In the genomic region with DNA sequence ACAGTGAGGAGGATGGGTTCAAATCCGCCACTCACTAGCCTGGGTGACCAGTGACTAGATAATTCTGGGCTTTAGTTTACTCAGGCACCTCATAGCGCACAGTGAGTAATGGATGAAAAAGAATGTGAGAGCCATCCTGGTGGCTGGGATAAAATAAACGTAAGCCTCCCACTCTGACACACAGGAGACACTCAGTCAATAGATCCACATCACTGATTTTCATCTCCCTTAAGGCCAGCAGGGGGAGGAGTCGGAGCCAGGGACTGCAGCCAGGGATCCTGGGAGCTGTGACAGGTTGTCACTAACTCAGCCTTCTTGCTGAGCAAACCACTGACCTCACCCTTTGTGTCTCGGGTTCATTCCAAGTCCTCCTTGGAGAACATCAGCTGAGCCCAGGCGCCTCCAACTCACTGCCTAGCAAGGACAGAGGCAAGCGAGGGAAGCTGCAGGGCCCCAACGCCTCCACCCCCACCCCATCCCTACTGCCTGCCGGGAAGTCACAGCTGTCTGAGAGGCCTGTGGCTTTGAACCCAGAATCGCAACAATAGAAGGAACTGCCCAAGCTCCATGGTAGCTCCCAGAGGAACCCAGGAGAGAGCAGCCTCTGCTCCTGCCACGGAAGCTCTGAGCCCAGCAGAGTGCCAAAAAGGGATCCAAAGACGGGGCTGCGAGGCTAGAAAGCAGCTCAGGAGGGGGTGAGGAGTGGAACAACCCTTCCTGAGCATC, we compare ENCODE assay signal across 1 cellular context.
A peak's percentile ranks its signal among the peaks of the same experiment; 100 is the strongest.
TF ChIP-seq lines count a peak whose summit lies in the region.

No MANE protein-coding gene starts in this region.

TF ChIP-seq in K562, 482 proteins besides CTCF, POLR2A, EP300 and RAD21 (continued from another document and continues in another):
- TF ChIP-seq MAZ (CRISPR knock-in tag; conservative IDR thresholded peaks at IDR 0.05 in 1 of 2, IDR thresholded peaks at IDR 0.05 in 1 of 2), result peak in 1 of 2 experiments; percentile 40; a peak in 1 of 4 replicates
- TF ChIP-seq ZBTB17 (CRISPR knock-in tag; IDR thresholded peaks at IDR 0.05), result no peak
- TF ChIP-seq, protein P1, sequence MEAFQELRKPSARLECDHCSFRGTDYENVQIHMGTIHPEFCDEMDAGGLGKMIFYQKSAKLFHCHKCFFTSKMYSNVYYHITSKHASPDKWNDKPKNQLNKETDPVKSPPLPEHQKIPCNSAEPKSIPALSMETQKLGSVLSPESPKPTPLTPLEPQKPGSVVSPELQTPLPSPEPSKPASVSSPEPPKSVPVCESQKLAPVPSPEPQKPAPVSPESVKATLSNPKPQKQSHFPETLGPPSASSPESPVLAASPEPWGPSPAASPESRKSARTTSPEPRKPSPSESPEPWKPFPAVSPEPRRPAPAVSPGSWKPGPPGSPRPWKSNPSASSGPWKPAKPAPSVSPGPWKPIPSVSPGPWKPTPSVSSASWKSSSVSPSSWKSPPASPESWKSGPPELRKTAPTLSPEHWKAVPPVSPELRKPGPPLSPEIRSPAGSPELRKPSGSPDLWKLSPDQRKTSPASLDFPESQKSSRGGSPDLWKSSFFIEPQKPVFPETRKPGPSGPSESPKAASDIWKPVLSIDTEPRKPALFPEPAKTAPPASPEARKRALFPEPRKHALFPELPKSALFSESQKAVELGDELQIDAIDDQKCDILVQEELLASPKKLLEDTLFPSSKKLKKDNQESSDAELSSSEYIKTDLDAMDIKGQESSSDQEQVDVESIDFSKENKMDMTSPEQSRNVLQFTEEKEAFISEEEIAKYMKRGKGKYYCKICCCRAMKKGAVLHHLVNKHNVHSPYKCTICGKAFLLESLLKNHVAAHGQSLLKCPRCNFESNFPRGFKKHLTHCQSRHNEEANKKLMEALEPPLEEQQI (IDR thresholded peaks at IDR 0.05), result no peak
- TF ChIP-seq NCOA2 (IDR thresholded peaks at IDR 0.05; ENCODE audit: partially characterized antibody in 2 of 2), result no peak
- no peak for TF ChIP-seq FIP1L1 (IDR thresholded peaks at IDR 0.05; ENCODE audit: low read depth, low read length, poor library complexity, severe bottlenecking)
- TF ChIP-seq CTBP1 (IDR thresholded peaks at IDR 0.05; ENCODE audit: borderline replicate concordance), result peak; percentile 90
- no peak for TF ChIP-seq HNRNPH1 (optimal IDR thresholded peaks at IDR 0.05; ENCODE audit: low read depth, low read length)
- TF ChIP-seq, protein P2, sequence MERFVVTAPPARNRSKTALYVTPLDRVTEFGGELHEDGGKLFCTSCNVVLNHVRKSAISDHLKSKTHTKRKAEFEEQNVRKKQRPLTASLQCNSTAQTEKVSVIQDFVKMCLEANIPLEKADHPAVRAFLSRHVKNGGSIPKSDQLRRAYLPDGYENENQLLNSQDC (CRISPR knock-in tag; IDR thresholded peaks at IDR 0.05), result no peak
- TF ChIP-seq CBX5 (IDR thresholded peaks at IDR 0.05; ENCODE audit: borderline replicate concordance, low read depth), result no peak
- TF ChIP-seq, protein P3, sequence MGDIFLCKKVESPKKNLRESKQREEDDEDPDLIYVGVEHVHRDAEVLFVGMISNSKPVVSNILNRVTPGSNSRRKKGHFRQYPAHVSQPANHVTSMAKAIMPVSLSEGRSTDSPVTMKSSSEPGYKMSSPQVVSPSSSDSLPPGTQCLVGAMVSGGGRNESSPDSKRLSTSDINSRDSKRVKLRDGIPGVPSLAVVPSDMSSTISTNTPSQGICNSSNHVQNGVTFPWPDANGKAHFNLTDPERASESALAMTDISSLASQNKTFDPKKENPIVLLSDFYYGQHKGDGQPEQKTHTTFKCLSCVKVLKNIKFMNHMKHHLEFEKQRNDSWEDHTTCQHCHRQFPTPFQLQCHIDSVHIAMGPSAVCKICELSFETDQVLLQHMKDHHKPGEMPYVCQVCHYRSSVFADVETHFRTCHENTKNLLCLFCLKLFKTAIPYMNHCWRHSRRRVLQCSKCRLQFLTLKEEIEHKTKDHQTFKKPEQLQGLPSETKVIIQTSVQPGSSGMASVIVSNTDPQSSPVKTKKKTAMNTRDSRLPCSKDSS (IDR thresholded peaks at IDR 0.05; ENCODE audit: low read depth, partially characterized antibody), result no peak
- peak; percentile 43 for TF ChIP-seq BRD9 (IDR thresholded peaks at IDR 0.05; ENCODE audit: low read depth, partially characterized antibody)
- no peak for TF ChIP-seq PYGO2 (tag; IDR thresholded peaks at IDR 0.05)
- TF ChIP-seq, protein P4, sequence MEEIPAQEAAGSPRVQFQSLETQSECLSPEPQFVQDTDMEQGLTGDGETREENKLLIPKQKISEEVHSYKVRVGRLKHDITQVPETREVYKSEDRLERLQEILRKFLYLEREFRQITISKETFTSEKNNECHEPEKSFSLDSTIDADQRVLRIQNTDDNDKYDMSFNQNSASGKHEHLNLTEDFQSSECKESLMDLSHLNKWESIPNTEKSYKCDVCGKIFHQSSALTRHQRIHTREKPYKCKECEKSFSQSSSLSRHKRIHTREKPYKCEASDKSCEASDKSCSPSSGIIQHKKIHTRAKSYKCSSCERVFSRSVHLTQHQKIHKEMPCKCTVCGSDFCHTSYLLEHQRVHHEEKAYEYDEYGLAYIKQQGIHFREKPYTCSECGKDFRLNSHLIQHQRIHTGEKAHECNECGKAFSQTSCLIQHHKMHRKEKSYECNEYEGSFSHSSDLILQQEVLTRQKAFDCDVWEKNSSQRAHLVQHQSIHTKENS (CRISPR knock-in tag; IDR thresholded peaks at IDR 0.05), result no peak
- TF ChIP-seq, protein P5, sequence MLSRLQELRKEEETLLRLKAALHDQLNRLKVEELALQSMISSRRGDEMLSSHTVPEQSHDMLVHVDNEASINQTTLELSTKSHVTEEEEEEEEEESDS (CRISPR knock-in tag; IDR thresholded peaks at IDR 0.05), result no peak
- 0 out of 4 replicates have a peak, but pooled peaks of 1 of the 2 experiments have one; percentile 17 for TF ChIP-seq NONO (IDR thresholded peaks at IDR 0.05; ENCODE audit: low read depth in 2 of 2, low read length in 1 of 2)
- TF ChIP-seq HNRNPL (IDR thresholded peaks at IDR 0.05; ENCODE audit: low read depth, low read length), result no peak
- no peak for TF ChIP-seq RBM17 (IDR thresholded peaks at IDR 0.05; ENCODE audit: borderline replicate concordance, low read depth, low read length)
- TF ChIP-seq HMG20B (CRISPR knock-in tag; IDR thresholded peaks at IDR 0.05), result no peak
- no peak for TF ChIP-seq NUFIP1 (IDR thresholded peaks at IDR 0.05; ENCODE audit: partially characterized antibody)
- TF ChIP-seq ETV6 (IDR thresholded peaks at IDR 0.05; ENCODE audit: borderline replicate concordance in 1 of 2, low read depth in 2 of 2, low read length in 1 of 2), result no peak
- TF ChIP-seq ETV6 (CRISPR knock-in tag; IDR thresholded peaks at IDR 0.05; ENCODE audit: borderline replicate concordance), result no peak
- TF ChIP-seq BRF1 (IDR thresholded peaks at IDR 0.05; ENCODE audit: borderline replicate concordance, extremely low read depth, insufficient read length), result no peak
- no peak for TF ChIP-seq ZNF551 (CRISPR knock-in tag; IDR thresholded peaks at IDR 0.05)
- TF ChIP-seq, protein P6, sequence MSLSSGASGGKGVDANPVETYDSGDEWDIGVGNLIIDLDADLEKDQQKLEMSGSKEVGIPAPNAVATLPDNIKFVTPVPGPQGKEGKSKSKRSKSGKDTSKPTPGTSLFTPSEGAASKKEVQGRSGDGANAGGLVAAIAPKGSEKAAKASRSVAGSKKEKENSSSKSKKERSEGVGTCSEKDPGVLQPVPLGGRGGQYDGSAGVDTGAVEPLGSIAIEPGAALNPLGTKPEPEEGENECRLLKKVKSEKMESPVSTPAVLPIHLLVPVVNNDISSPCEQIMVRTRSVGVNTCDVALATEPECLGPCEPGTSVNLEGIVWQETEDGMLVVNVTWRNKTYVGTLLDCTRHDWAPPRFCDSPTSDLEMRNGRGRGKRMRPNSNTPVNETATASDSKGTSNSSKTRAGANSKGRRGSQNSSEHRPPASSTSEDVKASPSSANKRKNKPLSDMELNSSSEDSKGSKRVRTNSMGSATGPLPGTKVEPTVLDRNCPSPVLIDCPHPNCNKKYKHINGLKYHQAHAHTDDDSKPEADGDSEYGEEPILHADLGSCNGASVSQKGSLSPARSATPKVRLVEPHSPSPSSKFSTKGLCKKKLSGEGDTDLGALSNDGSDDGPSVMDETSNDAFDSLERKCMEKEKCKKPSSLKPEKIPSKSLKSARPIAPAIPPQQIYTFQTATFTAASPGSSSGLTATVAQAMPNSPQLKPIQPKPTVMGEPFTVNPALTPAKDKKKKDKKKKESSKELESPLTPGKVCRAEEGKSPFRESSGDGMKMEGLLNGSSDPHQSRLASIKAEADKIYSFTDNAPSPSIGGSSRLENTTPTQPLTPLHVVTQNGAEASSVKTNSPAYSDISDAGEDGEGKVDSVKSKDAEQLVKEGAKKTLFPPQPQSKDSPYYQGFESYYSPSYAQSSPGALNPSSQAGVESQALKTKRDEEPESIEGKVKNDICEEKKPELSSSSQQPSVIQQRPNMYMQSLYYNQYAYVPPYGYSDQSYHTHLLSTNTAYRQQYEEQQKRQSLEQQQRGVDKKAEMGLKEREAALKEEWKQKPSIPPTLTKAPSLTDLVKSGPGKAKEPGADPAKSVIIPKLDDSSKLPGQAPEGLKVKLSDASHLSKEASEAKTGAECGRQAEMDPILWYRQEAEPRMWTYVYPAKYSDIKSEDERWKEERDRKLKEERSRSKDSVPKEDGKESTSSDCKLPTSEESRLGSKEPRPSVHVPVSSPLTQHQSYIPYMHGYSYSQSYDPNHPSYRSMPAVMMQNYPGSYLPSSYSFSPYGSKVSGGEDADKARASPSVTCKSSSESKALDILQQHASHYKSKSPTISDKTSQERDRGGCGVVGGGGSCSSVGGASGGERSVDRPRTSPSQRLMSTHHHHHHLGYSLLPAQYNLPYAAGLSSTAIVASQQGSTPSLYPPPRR (CRISPR knock-in tag; IDR thresholded peaks at IDR 0.05; ENCODE audit: borderline replicate concordance), result no peak
- TF ChIP-seq U2AF1 (optimal IDR thresholded peaks at IDR 0.05; ENCODE audit: low read depth, low read length), result no peak
- TF ChIP-seq FOXJ2 (tag; IDR thresholded peaks at IDR 0.05), result no peak
- TF ChIP-seq ZNF445 (CRISPR knock-in tag; IDR thresholded peaks at IDR 0.05; ENCODE audit: low read depth), result no peak
- TF ChIP-seq PHTF2 (CRISPR knock-in tag; IDR thresholded peaks at IDR 0.05), result no peak
- TF ChIP-seq, protein P7, sequence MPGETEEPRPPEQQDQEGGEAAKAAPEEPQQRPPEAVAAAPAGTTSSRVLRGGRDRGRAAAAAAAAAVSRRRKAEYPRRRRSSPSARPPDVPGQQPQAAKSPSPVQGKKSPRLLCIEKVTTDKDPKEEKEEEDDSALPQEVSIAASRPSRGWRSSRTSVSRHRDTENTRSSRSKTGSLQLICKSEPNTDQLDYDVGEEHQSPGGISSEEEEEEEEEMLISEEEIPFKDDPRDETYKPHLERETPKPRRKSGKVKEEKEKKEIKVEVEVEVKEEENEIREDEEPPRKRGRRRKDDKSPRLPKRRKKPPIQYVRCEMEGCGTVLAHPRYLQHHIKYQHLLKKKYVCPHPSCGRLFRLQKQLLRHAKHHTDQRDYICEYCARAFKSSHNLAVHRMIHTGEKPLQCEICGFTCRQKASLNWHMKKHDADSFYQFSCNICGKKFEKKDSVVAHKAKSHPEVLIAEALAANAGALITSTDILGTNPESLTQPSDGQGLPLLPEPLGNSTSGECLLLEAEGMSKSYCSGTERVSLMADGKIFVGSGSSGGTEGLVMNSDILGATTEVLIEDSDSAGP (CRISPR knock-in tag; IDR thresholded peaks at IDR 0.05), result no peak
- no peak for TF ChIP-seq ETV1 (tag; conservative IDR thresholded peaks at IDR 0.05; ENCODE audit: low read depth)
- peak; percentile 41 for TF ChIP-seq ZFP36 (IDR thresholded peaks at IDR 0.05; ENCODE audit: low read depth, low read length, partially characterized antibody)
- TF ChIP-seq ZFP30 (CRISPR knock-in tag; IDR thresholded peaks at IDR 0.05; ENCODE audit: borderline replicate concordance), result no peak
- TF ChIP-seq ZC3H8 (IDR thresholded peaks at IDR 0.05), result no peak
- TF ChIP-seq, protein P8, sequence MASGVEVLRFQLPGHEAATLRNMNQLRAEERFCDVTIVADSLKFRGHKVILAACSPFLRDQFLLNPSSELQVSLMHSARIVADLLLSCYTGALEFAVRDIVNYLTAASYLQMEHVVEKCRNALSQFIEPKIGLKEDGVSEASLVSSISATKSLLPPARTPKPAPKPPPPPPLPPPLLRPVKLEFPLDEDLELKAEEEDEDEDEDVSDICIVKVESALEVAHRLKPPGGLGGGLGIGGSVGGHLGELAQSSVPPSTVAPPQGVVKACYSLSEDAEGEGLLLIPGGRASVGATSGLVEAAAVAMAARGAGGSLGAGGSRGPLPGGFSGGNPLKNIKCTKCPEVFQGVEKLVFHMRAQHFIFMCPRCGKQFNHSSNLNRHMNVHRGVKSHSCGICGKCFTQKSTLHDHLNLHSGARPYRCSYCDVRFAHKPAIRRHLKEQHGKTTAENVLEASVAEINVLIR (CRISPR knock-in tag; IDR thresholded peaks at IDR 0.05), result no peak
- TF ChIP-seq EWSR1 (IDR thresholded peaks at IDR 0.05; ENCODE audit: borderline replicate concordance, low read depth, partially characterized antibody), result no peak
- no peak for TF ChIP-seq PTBP1 (IDR thresholded peaks at IDR 0.05; ENCODE audit: low read depth, low read length)
- TF ChIP-seq ZNF133 (CRISPR knock-in tag; IDR thresholded peaks at IDR 0.05), result no peak
- TF ChIP-seq RUNX1 (IDR thresholded peaks at IDR 0.05; ENCODE audit: low read depth), result no peak
- peak; percentile 80; the same call in 1 of the 2 replicates for TF ChIP-seq ESRRA (IDR thresholded peaks at IDR 0.05; ENCODE audit: borderline replicate concordance, low read depth)
- TF ChIP-seq, protein P9, sequence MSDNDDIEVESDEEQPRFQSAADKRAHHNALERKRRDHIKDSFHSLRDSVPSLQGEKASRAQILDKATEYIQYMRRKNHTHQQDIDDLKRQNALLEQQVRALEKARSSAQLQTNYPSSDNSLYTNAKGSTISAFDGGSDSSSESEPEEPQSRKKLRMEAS (CRISPR knock-in tag; IDR thresholded peaks at IDR 0.05), result no peak
- no peak for TF ChIP-seq TCFL5 (CRISPR knock-in tag; conservative IDR thresholded peaks at IDR 0.05)
- 0 out of 2 replicates have a peak, but pooled peaks have one; percentile 11 for TF ChIP-seq CREB1 (IDR thresholded peaks at IDR 0.05)
- TF ChIP-seq CREB1 (CRISPR knock-in tag; IDR thresholded peaks at IDR 0.05), result no peak
- TF ChIP-seq CBX8 (IDR thresholded peaks at IDR 0.05; ENCODE audit: borderline replicate concordance, extremely low read depth, low read depth, low read length, poor library complexity, severe bottlenecking), result no peak
- TF ChIP-seq, protein P10, sequence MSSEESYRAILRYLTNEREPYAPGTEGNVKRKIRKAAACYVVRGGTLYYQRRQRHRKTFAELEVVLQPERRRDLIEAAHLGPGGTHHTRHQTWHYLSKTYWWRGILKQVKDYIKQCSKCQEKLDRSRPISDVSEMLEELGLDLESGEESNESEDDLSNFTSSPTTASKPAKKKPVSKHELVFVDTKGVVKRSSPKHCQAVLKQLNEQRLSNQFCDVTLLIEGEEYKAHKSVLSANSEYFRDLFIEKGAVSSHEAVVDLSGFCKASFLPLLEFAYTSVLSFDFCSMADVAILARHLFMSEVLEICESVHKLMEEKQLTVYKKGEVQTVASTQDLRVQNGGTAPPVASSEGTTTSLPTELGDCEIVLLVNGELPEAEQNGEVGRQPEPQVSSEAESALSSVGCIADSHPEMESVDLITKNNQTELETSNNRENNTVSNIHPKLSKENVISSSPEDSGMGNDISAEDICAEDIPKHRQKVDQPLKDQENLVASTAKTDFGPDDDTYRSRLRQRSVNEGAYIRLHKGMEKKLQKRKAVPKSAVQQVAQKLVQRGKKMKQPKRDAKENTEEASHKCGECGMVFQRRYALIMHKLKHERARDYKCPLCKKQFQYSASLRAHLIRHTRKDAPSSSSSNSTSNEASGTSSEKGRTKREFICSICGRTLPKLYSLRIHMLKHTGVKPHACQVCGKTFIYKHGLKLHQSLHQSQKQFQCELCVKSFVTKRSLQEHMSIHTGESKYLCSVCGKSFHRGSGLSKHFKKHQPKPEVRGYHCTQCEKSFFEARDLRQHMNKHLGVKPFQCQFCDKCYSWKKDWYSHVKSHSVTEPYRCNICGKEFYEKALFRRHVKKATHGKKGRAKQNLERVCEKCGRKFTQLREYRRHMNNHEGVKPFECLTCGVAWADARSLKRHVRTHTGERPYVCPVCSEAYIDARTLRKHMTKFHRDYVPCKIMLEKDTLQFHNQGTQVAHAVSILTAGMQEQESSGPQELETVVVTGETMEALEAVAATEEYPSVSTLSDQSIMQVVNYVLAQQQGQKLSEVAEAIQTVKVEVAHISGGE (CRISPR knock-in tag; IDR thresholded peaks at IDR 0.05), result no peak
